Comparison of ENCODE assay signal across 23 cellular contexts in genomic region chr12:48176417-48176751, GRCh38. TPM values are rescaled to one million over a fixed set of nuclear protein-coding genes. Genes with fewer than 3 reads are reported as not detected.
DNase-seq lines count a peak whose midpoint lies in the region; ATAC-seq and TF ChIP-seq lines count a peak whose summit lies in the region.
"Had no signal": no experiment of that assay in that cellular context is flagged by ENCODE, and none has a peak within 500 bp of the region (broad histone marks: within the 10 kb centered on the region; RNA-seq: fewer than 3 reads in every experiment).

No MANE protein-coding gene starts in this region.

- H3K27ac ChIP-seq in 22Rv1 (peak overlapping the region; percentile 81), HUES48 (ENCODE audit: low read depth, low read length) (no peak overlapping the region), VCaP (peak overlapping the region; percentile 43), mesodermal cell (ENCODE audit: low read depth, low read length, severe bottlenecking) (peak overlapping the region; percentile 69)
- H3K27ac ChIP-seq: cardiac muscle cell, esophagus squamous epithelium had no signal

- peaks cover 20% of the 10 kb centered on the region for H3K4me1 ChIP-seq in HUES48 (ENCODE audit: control insufficient read depth, insufficient read depth, low read length)
- peaks cover 10% of the 10 kb centered on the region for H3K4me1 ChIP-seq in mesodermal cell (ENCODE audit: control insufficient read depth, insufficient read depth, low read length, poor library complexity, severe bottlenecking)
- H3K4me1 ChIP-seq: esophagus squamous epithelium had no signal

- no peaks in the 10 kb centered on the region for H3K9me3 ChIP-seq in HUES48 (ENCODE audit: control insufficient read depth, insufficient read depth, low read length)
- H3K9me3 ChIP-seq in mesodermal cell (ENCODE audit: control insufficient read depth, low read length), result no peaks in the 10 kb centered on the region
- H3K9me3 ChIP-seq: esophagus squamous epithelium had no signal

- no peak for ATAC-seq in GM18858 (IDR thresholded peaks at IDR 0.05; ENCODE audit: unreplicated experiment)
- no peak for ATAC-seq in GM21619 (IDR thresholded peaks at IDR 0.05; ENCODE audit: unreplicated experiment)
- ATAC-seq in HG02763 (IDR thresholded peaks at IDR 0.05; ENCODE audit: unreplicated experiment), result no peak
- ATAC-seq: left colon had no signal

- peak overlapping the region; percentile 23 for H3K4me3 ChIP-seq in HUES48 (ENCODE audit: low read depth, low read length)
- H3K4me3 ChIP-seq in mesodermal cell (ENCODE audit: extremely low read depth, insufficient read depth, low read length, poor library complexity, severe bottlenecking), result no peak overlapping the region
- H3K4me3 ChIP-seq: cardiac muscle cell, esophagus squamous epithelium had no signal

- no peak overlapping the region for H3K9ac ChIP-seq in HUES48 (ENCODE audit: low read depth, low read length)

- peaks cover 20% of the 10 kb centered on the region for H3K27me3 ChIP-seq in HUES48 (ENCODE audit: control insufficient read depth, insufficient read depth, low read length)

- no peak for DNase-seq in NCI-H1048 (lab: John Stamatoyannopoulos, UW)
- DNase-seq: activated T-cell treated with anti-CD3 and anti-CD28 coated beads for 4 hours; amygdala; CD4-positive, CD25-positive, alpha-beta regulatory T cell; cortex of kidney; endodermal cell; esophagus squamous epithelium; KG1; left colon; MV-4-11; NCI-H1694; NCI-H526 treated with DMSO at 0.1 percent for 48 hours; substantia nigra had no signal

- TF ChIP-seq CTCF in 22Rv1 (IDR thresholded peaks at IDR 0.05), result no peak
- TF ChIP-seq CTCF in VCaP (conservative IDR thresholded peaks at IDR 0.05), result no peak

- H3K36me3 ChIP-seq in HUES48 (ENCODE audit: control insufficient read depth, insufficient read depth, low read length) (no peaks in the 10 kb centered on the region), mesodermal cell (ENCODE audit: control insufficient read depth, insufficient read depth, low read length) (no peaks in the 10 kb centered on the region)
- H3K36me3 ChIP-seq: cardiac muscle cell, esophagus squamous epithelium had no signal

RNA-seq across cellular contexts. Expression of gene CCDC184, which starts 7.1 kb away (rescaled TPM):
- 3.5 TPM for polyA plus RNA-seq in mesodermal cell (2013, experiment 1 of 2)
- polyA plus RNA-seq in mesodermal cell (2013, experiment 2 of 2), result 4.5 TPM
- polyA plus RNA-seq: cardiac muscle cell had no signal

RNA-seq across cellular contexts. Expression of gene ASB8, which starts 19.1 kb away (rescaled TPM):
- polyA plus RNA-seq in mesodermal cell (2013, experiment 1 of 2), result 15.1 TPM
- polyA plus RNA-seq in mesodermal cell (2013, experiment 2 of 2), result 13.2 TPM

RNA-seq across cellular contexts. Expression of gene OR10AD1, which starts 26.7 kb away (rescaled TPM):
- polyA plus RNA-seq in mesodermal cell (2013, experiment 1 of 2), result not detected
- polyA plus RNA-seq in mesodermal cell (2013, experiment 2 of 2), result not detected
- polyA plus RNA-seq: cardiac muscle cell, neural cell, urinary bladder had no signal

RNA-seq across cellular contexts. Expression of gene PFKM, which starts 57.2 kb away (rescaled TPM):
- polyA plus RNA-seq in mesodermal cell (2013, experiment 1 of 2), result 71.5 TPM
- 65.3 TPM for polyA plus RNA-seq in mesodermal cell (2013, experiment 2 of 2)
